Comparison of ENCODE assay signal across 9 cellular contexts in the genomic region with DNA sequence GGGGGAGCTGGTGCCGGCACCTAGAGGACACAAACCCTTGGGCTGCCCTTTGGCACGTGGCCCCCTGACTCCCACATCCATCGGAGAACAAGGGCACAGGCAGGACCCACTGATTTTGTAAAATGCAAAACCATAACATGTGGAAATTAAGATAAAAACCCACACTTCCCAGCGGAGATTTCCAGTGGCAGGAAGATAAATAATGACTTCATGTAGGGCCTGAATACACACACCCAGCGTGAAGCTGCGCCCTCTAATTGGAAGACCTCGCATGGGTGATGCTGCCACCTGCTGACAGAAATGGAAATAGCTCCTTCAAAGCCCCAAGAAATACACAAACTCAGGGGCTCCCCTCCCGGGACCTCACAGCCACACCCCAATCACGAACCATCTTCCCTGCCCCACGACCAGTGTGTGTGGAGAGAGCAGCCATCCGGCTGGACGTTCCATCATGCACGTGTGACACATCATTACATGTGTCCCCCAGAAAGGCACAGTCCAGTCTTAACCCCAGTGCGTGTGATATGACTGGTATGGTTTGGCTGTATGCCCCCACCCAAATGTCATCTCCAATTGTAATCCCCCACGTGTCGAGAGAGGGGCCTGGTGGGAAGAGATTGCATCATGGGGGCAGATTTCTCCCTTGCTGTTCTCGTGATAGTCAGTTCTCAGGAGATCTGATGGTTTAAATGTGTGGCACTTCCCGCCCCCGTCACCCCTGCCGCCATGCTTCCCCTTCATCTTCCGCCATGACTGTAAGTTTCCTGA. TPM values are rescaled to one million over a fixed set of nuclear protein-coding genes. Genes with fewer than 3 reads are reported as not detected.
DNase-seq lines count a peak whose midpoint lies in the region; ATAC-seq and TF ChIP-seq lines count a peak whose summit lies in the region.
"Had no signal": no experiment of that assay in that cellular context is flagged by ENCODE, and none has a peak within 500 bp of the region (broad histone marks: within the 10 kb centered on the region; RNA-seq: fewer than 3 reads in every experiment).

No MANE protein-coding gene starts in this region.

- TF ChIP-seq POLR2A in gastrocnemius medialis (IDR thresholded peaks at IDR 0.05), result no peak

- no peaks in the 10 kb centered on the region for H3K27me3 ChIP-seq in right cardiac atrium (ENCODE audit: control insufficient read depth, insufficient read depth)
- H3K27me3 ChIP-seq in gastrocnemius medialis, result no peaks in the 10 kb centered on the region

- H3K4me1 ChIP-seq in right cardiac atrium (ENCODE audit: control insufficient read depth, insufficient read depth, low read length) (peaks cover 5% of the 10 kb centered on the region), gastrocnemius medialis (peaks cover 14 to 16% of the 10 kb centered on the region in 2 donors)

- H3K4me3 ChIP-seq in right cardiac atrium (ENCODE audit: low read length) (no peak overlapping the region), gastrocnemius medialis (no peak overlapping the region)
- H3K4me3 ChIP-seq: skin epidermis had no signal

- H3K27ac ChIP-seq in right cardiac atrium (ENCODE audit: low read length), result no peak overlapping the region
- no peak overlapping the region for H3K27ac ChIP-seq in gastrocnemius medialis
- H3K27ac ChIP-seq: skin epidermis had no signal

- intact Hi-C loops in right cardiac atrium (cut with DNase I), result loop anchor here (2.0 to 5.0 kb wide), 3 partner anchors 52 to 128 kb away; no protein-coding TSS in a partner anchor
- intact Hi-C loops in gastrocnemius medialis (cut with DNase I; ENCODE audit: low total_unique reads), result loop anchor here (1.0 kb wide), 2 partner anchors 54 to 128 kb away; no protein-coding TSS in a partner anchor

- ATAC-seq in right cardiac atrium, result peak; percentile 71 to 75
- peak; percentile 60 to 83 for ATAC-seq in gastrocnemius medialis
- ATAC-seq in HG03159 (IDR thresholded peaks at IDR 0.05; ENCODE audit: unreplicated experiment), result no peak

- peak; percentile 66 to 91 (median 84) for TF ChIP-seq CTCF in gastrocnemius medialis (IDR thresholded peaks at IDR 0.05 in 4 of 5, conservative IDR thresholded peaks at IDR 0.05 in 1 of 5)

- H3K9me3 ChIP-seq in right cardiac atrium (ENCODE audit: control insufficient read depth, low read length) (no peaks in the 10 kb centered on the region), gastrocnemius medialis (no peaks in the 10 kb centered on the region)

- 16% methylated on average over 21 of the region's 21 CpGs for WGBS in right cardiac atrium

- H3K36me3 ChIP-seq in gastrocnemius medialis, result no peaks in the 10 kb centered on the region

- in situ Hi-C loops in gastrocnemius medialis (cut with MboI; ENCODE audit: low sequenced_read_pairs in 4 of 4), result no loop called here

- DNase-seq in DMS 273 (lab: John Stamatoyannopoulos, UW; ENCODE audit: unreplicated experiment) (peak; percentile 88), DMS 273 treated with DMSO at 0.1 percent for 48 hours (lab: John Stamatoyannopoulos, UW) (no peak), NCI-H1105 (lab: John Stamatoyannopoulos, UW) (peak; percentile 73), T-helper 22 cell (ENCODE audit: low read depth) (peak; percentile 52), amygdala (lab: John Stamatoyannopoulos, UW) (peak in 47 of 56 donors; percentile 10 to 85 (median 42)), right cardiac atrium (peak in 2 of 3 donors; percentile 65 to 85), gastrocnemius medialis (peak; percentile 32 to 46)

RNA-seq across cellular contexts. Expression of a gene that starts 5.7 kb away (rescaled TPM):
- 10 to 100 TPM; 46.3 to 51.4 (median 46.6) TPM for total RNA-seq in right cardiac atrium
- polyA plus RNA-seq in right cardiac atrium, result 35.8 TPM
- total RNA-seq in gastrocnemius medialis, result 10 to 100 TPM; 25.3 to 38.7 (median 30.0) TPM

RNA-seq across cellular contexts. Expression of a gene that starts 7.8 kb away (rescaled TPM):
- total RNA-seq in right cardiac atrium, result 10 to 100 TPM in 3 of 4 donors, 1 to 10 TPM in 1; 7.0 to 18.7 (median 13.9) TPM
- polyA plus RNA-seq in right cardiac atrium, result 7.2 TPM
- 1 to 10 TPM; 1.9 to 5.7 (median 4.9) TPM for total RNA-seq in gastrocnemius medialis

RNA-seq across cellular contexts. Expression of a gene that starts 30.8 kb away (rescaled TPM):
- total RNA-seq in right cardiac atrium, result 10 to 100 TPM in 3 of 4 donors, 1 to 10 TPM in 1; 8.7 to 13.9 (median 12.2) TPM
- polyA plus RNA-seq in right cardiac atrium, result 12.9 TPM
- 10 to 100 TPM; 12.7 to 16.1 (median 14.2) TPM for total RNA-seq in gastrocnemius medialis

RNA-seq across cellular contexts. Expression of a gene that starts 33.2 kb away (rescaled TPM):
- under 1 TPM in 1 of 4 donors, not detected in 3; 0.18 TPM for total RNA-seq in right cardiac atrium
- polyA plus RNA-seq in right cardiac atrium, result 0.07 TPM
- total RNA-seq in gastrocnemius medialis, result under 1 TPM in 1 of 4 donors, not detected in 3; 0.07 TPM
